8 cellular contexts compared by ENCODE assay signal in genomic region chr22:46432164-46433068, GRCh38.
DNase-seq lines count a peak whose midpoint lies in the region; ATAC-seq and TF ChIP-seq lines count a peak whose summit lies in the region.

No MANE protein-coding gene starts in this region.

- no peaks in the 10 kb centered on the region for H3K36me3 ChIP-seq in SK-N-SH (replicated peaks in 1 of 2; ENCODE audit: control insufficient read depth in 1 of 2, insufficient read depth in 2 of 2, low read length in 1 of 2)
- H3K36me3 ChIP-seq in suprapubic skin: peaks cover 25% of the 10 kb centered on the region

- H3K27ac ChIP-seq in SK-N-SH (ENCODE audit: low read depth in 2 of 2, low read length in 1 of 2) (no peak overlapping the region), suprapubic skin (no peak overlapping the region)

- H3K9me2 ChIP-seq in SK-N-SH: no peaks in the 10 kb centered on the region

- CTCF ChIA-PET in SK-N-SH (lab: Yijun Ruan, JAX): interaction anchor here (1.4 kb wide), 1 partner anchor 316 kb away, joined by 3 read pairs; no protein-coding TSS in a partner anchor

- POLR2A ChIA-PET in SK-N-SH (lab: Yijun Ruan, JAX): no interaction called here

- H3K4me2 ChIP-seq in SK-N-SH: 0 out of 2 replicates have a peak overlapping the region, but pooled peaks have one; percentile 19

- H3K4me3 ChIP-seq in SK-N-SH (ENCODE audit: low read depth in 2 of 2, low read length in 1 of 2): no peak overlapping the region
- H3K4me3 ChIP-seq in suprapubic skin: peak overlapping the region; percentile 33

- no peaks in the 10 kb centered on the region for H3K79me2 ChIP-seq in SK-N-SH (ENCODE audit: insufficient read depth)

- no peaks in the 10 kb centered on the region for H4K20me1 ChIP-seq in SK-N-SH (ENCODE audit: insufficient read depth)

- DNase-seq in SK-N-SH (no peak), activated T-cell treated with anti-CD3 and anti-CD28 coated beads for 48 hours (ENCODE audit: low read depth) (peak; percentile 1), left lobe of liver (ENCODE audit: low spot score) (no peak), suprapubic skin (ENCODE audit: low spot score in 2 of 2) (no peak), AG20443 (ENCODE audit: low spot score) (no peak), UCSD-AML1 (lab: John Stamatoyannopoulos, UW; ENCODE audit: unreplicated experiment) (no peak)

- no peak for TF ChIP-seq EP300 in SK-N-SH (IDR thresholded peaks at IDR 0.05; ENCODE audit: borderline replicate concordance in 1 of 2, low read depth in 1 of 2, low read length in 1 of 2)
- no peak for TF ChIP-seq EP300 in suprapubic skin (IDR thresholded peaks at IDR 0.05)

- H3K4me1 ChIP-seq in SK-N-SH (ENCODE audit: control insufficient read depth in 1 of 2, insufficient read depth in 2 of 2, low read depth in 1 of 2, low read length in 1 of 2) (no peaks in the 10 kb centered on the region), suprapubic skin (peaks cover 4% of the 10 kb centered on the region)

- TF ChIP-seq CTCF in SK-N-SH (IDR thresholded peaks at IDR 0.05) (no peak), suprapubic skin (IDR thresholded peaks at IDR 0.05) (no peak)

- H3K9me3 ChIP-seq in SK-N-SH (no peaks in the 10 kb centered on the region), suprapubic skin (no peaks in the 10 kb centered on the region)

- H3K9ac ChIP-seq in SK-N-SH: no peak overlapping the region

- TF ChIP-seq RAD21 in SK-N-SH (IDR thresholded peaks at IDR 0.05; ENCODE audit: low read length): no peak

- ATAC-seq in SK-N-SH treated with all-trans-retinoic acid at 6 μM for 48 hours (no peak; the same call in 2 of the 3 replicates), left lobe of liver (peak; percentile 25), HG02852 (IDR thresholded peaks at IDR 0.05; ENCODE audit: unreplicated experiment) (no peak)

- no peak for TF ChIP-seq POLR2A in suprapubic skin (IDR thresholded peaks at IDR 0.05)

- WGBS in SK-N-SH (ENCODE audit: low lambda C conversion rate): 71% methylated on average over 24 of the region's 25 CpGs
- 82% methylated on average over 25 of the region's 25 CpGs for WGBS in suprapubic skin

- H3F3A ChIP-seq in SK-N-SH (replicated peaks; ENCODE audit: insufficient read depth): no peaks in the 10 kb centered on the region

- no peaks in the 10 kb centered on the region for H3K27me3 ChIP-seq in SK-N-SH (ENCODE audit: insufficient read depth)
- no peaks in the 10 kb centered on the region for H3K27me3 ChIP-seq in suprapubic skin

- no peak overlapping the region for H2AFZ ChIP-seq in SK-N-SH (ENCODE audit: low read depth)

TF ChIP-seq in SK-N-SH, 30 proteins besides CTCF, POLR2A, EP300 and RAD21 (continues in another document):
- TF ChIP-seq RCOR1 (IDR thresholded peaks at IDR 0.05; ENCODE audit: low read length) (no peak), FOSL2 (IDR thresholded peaks at IDR 0.05; ENCODE audit: borderline replicate concordance, low read depth) (no peak), RFX5 (IDR thresholded peaks at IDR 0.05; ENCODE audit: low read length) (no peak), TCF12 (IDR thresholded peaks at IDR 0.05) (no peak), POLR2AphosphoS5 (IDR thresholded peaks at IDR 0.05; ENCODE audit: low read depth, low read length) (no peak), SMC3 (IDR thresholded peaks at IDR 0.05; ENCODE audit: low read depth, low read length) (no peak), USF2 (IDR thresholded peaks at IDR 0.05; ENCODE audit: borderline replicate concordance, low read depth, low read length) (no peak)
- TF ChIP-seq, protein P1, sequence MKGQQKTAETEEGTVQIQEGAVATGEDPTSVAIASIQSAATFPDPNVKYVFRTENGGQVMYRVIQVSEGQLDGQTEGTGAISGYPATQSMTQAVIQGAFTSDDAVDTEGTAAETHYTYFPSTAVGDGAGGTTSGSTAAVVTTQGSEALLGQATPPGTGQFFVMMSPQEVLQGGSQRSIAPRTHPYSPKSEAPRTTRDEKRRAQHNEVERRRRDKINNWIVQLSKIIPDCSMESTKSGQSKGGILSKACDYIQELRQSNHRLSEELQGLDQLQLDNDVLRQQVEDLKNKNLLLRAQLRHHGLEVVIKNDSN (IDR thresholded peaks at IDR 0.05; ENCODE audit: borderline replicate concordance, low read depth): no peak

TF ChIP-seq in SK-N-SH treated with all-trans-retinoic acid at 6 μM for 48 hours, 23 proteins besides CTCF, POLR2A, EP300 and RAD21:
- TF ChIP-seq ZFP3 (CRISPR knock-in tag; IDR thresholded peaks at IDR 0.05) (no peak), ZC3H10 (CRISPR knock-in tag; IDR thresholded peaks at IDR 0.05) (no peak), POU6F1 (CRISPR knock-in tag; IDR thresholded peaks at IDR 0.05; ENCODE audit: borderline replicate concordance, low read depth) (no peak), TSHZ2 (CRISPR knock-in tag; IDR thresholded peaks at IDR 0.05) (no peak), ZFP30 (CRISPR knock-in tag; IDR thresholded peaks at IDR 0.05) (no peak), ISL1 (CRISPR knock-in tag; IDR thresholded peaks at IDR 0.05) (no peak), ZNF565 (CRISPR knock-in tag; conservative IDR thresholded peaks at IDR 0.05; ENCODE audit: low read depth) (no peak), RARB (CRISPR knock-in tag; IDR thresholded peaks at IDR 0.05) (no peak), ZNF70 (CRISPR knock-in tag; IDR thresholded peaks at IDR 0.05) (no peak), ESRRG (CRISPR knock-in tag; IDR thresholded peaks at IDR 0.05) (no peak)
